In the genomic region with DNA sequence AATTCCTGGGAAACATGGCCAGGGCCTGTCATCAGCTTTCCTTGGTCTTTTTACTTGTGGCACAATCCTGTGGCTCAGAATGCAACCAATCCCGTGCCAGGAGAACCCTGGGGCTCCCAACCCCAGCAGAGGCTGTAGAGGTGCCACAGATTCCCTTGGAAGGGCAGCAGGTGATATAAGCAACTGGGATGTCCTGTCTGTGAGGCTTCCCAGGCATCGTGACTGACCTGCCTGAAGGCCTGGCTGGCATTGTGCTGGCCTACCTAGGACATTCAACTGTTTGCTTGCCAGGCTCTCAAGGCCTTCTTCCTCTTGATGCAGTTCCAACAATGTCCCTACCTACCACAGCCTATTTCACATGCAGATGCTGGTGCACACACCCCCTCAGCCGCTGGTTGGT, we compare ENCODE assay signal across 23 cellular contexts.
A peak's percentile ranks its signal among the peaks of the same experiment; 100 is the strongest.
DNase-seq lines count a peak whose midpoint lies in the region; ATAC-seq lines count a peak whose summit lies in the region.
"Had no signal": no experiment of that assay in that cellular context is flagged by ENCODE, and none has a peak within 500 bp of the region (broad histone marks: within the 10 kb centered on the region; RNA-seq: fewer than 3 reads in every experiment).

No MANE protein-coding gene starts in this region.

- peak overlapping the region; percentile 45 for H3K27ac Mint-ChIP-seq in dendritic cell treated with granulocyte-macrophage colony-stimulating factor and Interleukin-4, amounts not matched to agents 40 ng/mL and 50 ng/mL, for 4 days
- H3K27ac Mint-ChIP-seq: CD4-positive, CD25-positive, alpha-beta regulatory T cell had no signal

- H2AK5ac ChIP-seq in neuronal stem cell (ENCODE audit: low read depth, low read length) (no peak overlapping the region), trophoblast cell (ENCODE audit: low read length) (no peak overlapping the region)

- H2BK120ac ChIP-seq in neuronal stem cell (ENCODE audit: low read depth, low read length), result no peak overlapping the region
- H2BK120ac ChIP-seq in trophoblast cell (ENCODE audit: insufficient read depth, low read length, poor library complexity), result no peak overlapping the region

- H2AFZ ChIP-seq in neuronal stem cell (ENCODE audit: low read length), result no peak overlapping the region
- no peak overlapping the region for H2AFZ ChIP-seq in trophoblast cell (ENCODE audit: insufficient read depth, low read length, poor library complexity)

- H3K4me1 ChIP-seq in neuronal stem cell (ENCODE audit: control insufficient read depth in 2 of 2, insufficient read depth in 1 of 2, low read depth in 1 of 2, low read length in 2 of 2) (no peaks in the 10 kb centered on the region), trophoblast cell (ENCODE audit: control insufficient read depth in 1 of 2, insufficient read depth in 2 of 2, low read length in 2 of 2) (peaks cover 0 to 2% of the 10 kb centered on the region in 2 experiments)
- H3K4me1 ChIP-seq: BE2C, BLaER1, Caco-2 had no signal

- peaks cover 2% of the 10 kb centered on the region for H3K27me3 Mint-ChIP-seq in dendritic cell treated with granulocyte-macrophage colony-stimulating factor and Interleukin-4, amounts not matched to agents 40 ng/mL and 50 ng/mL, for 4 days
- H3K27me3 Mint-ChIP-seq: CD4-positive, alpha-beta memory T cell; CD4-positive, CD25-positive, alpha-beta regulatory T cell; CD8-positive, alpha-beta memory T cell had no signal

- intact Hi-C loops in dendritic cell treated with granulocyte-macrophage colony-stimulating factor and Interleukin-4, amounts not matched to agents 40 ng/mL and 50 ng/mL, for 4 days (cut with micrococcal nuclease), result no loop called here

- peaks cover 12% of the 10 kb centered on the region for H3K4me1 Mint-ChIP-seq in dendritic cell treated with granulocyte-macrophage colony-stimulating factor and Interleukin-4, amounts not matched to agents 40 ng/mL and 50 ng/mL, for 4 days (ENCODE audit: low read depth)
- H3K4me1 Mint-ChIP-seq: CD14-positive monocyte; CD4-positive, alpha-beta memory T cell; CD8-positive, alpha-beta memory T cell had no signal

- ATAC-seq in HG03045 (IDR thresholded peaks at IDR 0.05; ENCODE audit: unreplicated experiment) (no peak), HG02885 (IDR thresholded peaks at IDR 0.05; ENCODE audit: poor library complexity, unreplicated experiment) (no peak)
- ATAC-seq: GM12878 had no signal

- H3K79me2 ChIP-seq in trophoblast cell (ENCODE audit: control insufficient read depth, insufficient read depth, low read length, poor library complexity), result no peaks in the 10 kb centered on the region

- H3K27ac ChIP-seq in neuronal stem cell (replicated peaks; ENCODE audit: low read length) (no peak overlapping the region), trophoblast cell (ENCODE audit: low read depth, low read length) (no peak overlapping the region)
- H3K27ac ChIP-seq: BLaER1 had no signal

- H3K9ac ChIP-seq in neuronal stem cell (ENCODE audit: low read depth, low read length, poor library complexity), result no peak overlapping the region
- peak overlapping the region; percentile 65 for H3K9ac ChIP-seq in trophoblast cell (ENCODE audit: low read length)
- H3K9ac ChIP-seq: BLaER1 had no signal

- H3K4ac ChIP-seq in neuronal stem cell (ENCODE audit: low read length), result no peak overlapping the region
- no peak overlapping the region for H3K4ac ChIP-seq in trophoblast cell (ENCODE audit: low read depth, low read length)

- no peak overlapping the region for H4K12ac ChIP-seq in trophoblast cell (ENCODE audit: low read depth, low read length)

- H3K9me3 ChIP-seq in neuronal stem cell (replicated peaks in 1 of 2; ENCODE audit: control insufficient read depth in 2 of 2, insufficient read depth in 1 of 2, low read depth in 1 of 2, low read length in 2 of 2) (no peaks in the 10 kb centered on the region), trophoblast cell (ENCODE audit: insufficient read depth, low read depth, low read length) (no peaks in the 10 kb centered on the region)
- H3K9me3 ChIP-seq: BE2C, BLaER1, Caco-2 had no signal

- no peak overlapping the region for H2BK12ac ChIP-seq in neuronal stem cell (ENCODE audit: low read length)
- no peak overlapping the region for H2BK12ac ChIP-seq in trophoblast cell (ENCODE audit: low read length)

- H3K23ac ChIP-seq in neuronal stem cell (ENCODE audit: low read depth, low read length, poor library complexity) (peak overlapping the region; percentile 40), trophoblast cell (ENCODE audit: low read length) (no peak overlapping the region)

- WGBS in neuronal stem cell (ENCODE audit: extremely low coverage in 2 of 2, insufficient read length in 2 of 2, insufficient replicate concordance in 1 of 2), 2 donors, result no CpG with 5 or more reads among the region's 3 CpGs
- no CpG with 5 or more reads among the region's 3 CpGs for WGBS in trophoblast cell (ENCODE audit: extremely low coverage, insufficient coverage, insufficient read length)

- H2BK15ac ChIP-seq in neuronal stem cell (ENCODE audit: low read length), result no peak overlapping the region

- DNase-seq in neuronal stem cell (ENCODE audit: low spot score) (no peak), trophoblast cell (no peak), COLO668 (lab: John Stamatoyannopoulos, UW; ENCODE audit: unreplicated experiment) (no peak)
- DNase-seq: 8988T; ACHN; BE2C; C1 segment of cervical spinal cord; Caco-2; Calu3; CD4-positive, alpha-beta memory T cell; CD4-positive, CD25-positive, alpha-beta regulatory T cell; CD8-positive, alpha-beta memory T cell; DMS53; DMS79; DND-41; EL; GDM1 had no signal

- no peak overlapping the region for H4K91ac ChIP-seq in neuronal stem cell (ENCODE audit: low read depth, low read length, poor library complexity)
- H4K91ac ChIP-seq in trophoblast cell (ENCODE audit: low read depth, low read length), result no peak overlapping the region

- H3K18ac ChIP-seq in neuronal stem cell (ENCODE audit: low read length) (no peak overlapping the region), trophoblast cell (ENCODE audit: low read length) (no peak overlapping the region)

- no peaks in the 10 kb centered on the region for H3K9me3 Mint-ChIP-seq in dendritic cell treated with granulocyte-macrophage colony-stimulating factor and Interleukin-4, amounts not matched to agents 40 ng/mL and 50 ng/mL, for 4 days
- H3K9me3 Mint-ChIP-seq: CD4-positive, alpha-beta memory T cell; CD4-positive, CD25-positive, alpha-beta regulatory T cell; CD8-positive, alpha-beta memory T cell had no signal

- no peak overlapping the region for H3K4me3 Mint-ChIP-seq in dendritic cell treated with granulocyte-macrophage colony-stimulating factor and Interleukin-4, amounts not matched to agents 40 ng/mL and 50 ng/mL, for 4 days
- H3K4me3 Mint-ChIP-seq: CD14-positive monocyte; CD4-positive, CD25-positive, alpha-beta regulatory T cell; CD8-positive, alpha-beta memory T cell had no signal

- peaks cover 0 to 2% of the 10 kb centered on the region in 2 donors for H3K36me3 ChIP-seq in neuronal stem cell (replicated peaks in 1 of 2; ENCODE audit: control insufficient read depth in 2 of 2, insufficient read depth in 2 of 2, low read length in 2 of 2)
- no peaks in the 10 kb centered on the region for H3K36me3 ChIP-seq in trophoblast cell (ENCODE audit: control insufficient read depth in 1 of 2, insufficient read depth in 2 of 2, low read length in 2 of 2)
- H3K36me3 ChIP-seq: BE2C had no signal

- H3K27me3 ChIP-seq in neuronal stem cell (ENCODE audit: control insufficient read depth in 3 of 3, insufficient read depth in 3 of 3, low read depth in 1 of 3, low read length in 3 of 3) (no peaks in the 10 kb centered on the region), trophoblast cell (ENCODE audit: insufficient read depth, low read length) (no peaks in the 10 kb centered on the region)
- H3K27me3 ChIP-seq: BE2C, BLaER1 had no signal

- no peak overlapping the region for H3K4me3 ChIP-seq in neuronal stem cell (ENCODE audit: low read length in 2 of 2)
- no peak overlapping the region for H3K4me3 ChIP-seq in trophoblast cell (ENCODE audit: low read depth, low read length)
- H3K4me3 ChIP-seq: BLaER1, GM12878 had no signal

- H2BK5ac ChIP-seq in neuronal stem cell (ENCODE audit: low read length) (no peak overlapping the region), trophoblast cell (ENCODE audit: low read depth, low read length, poor library complexity) (no peak overlapping the region)

- H3K36me3 Mint-ChIP-seq in dendritic cell treated with granulocyte-macrophage colony-stimulating factor and Interleukin-4, amounts not matched to agents 40 ng/mL and 50 ng/mL, for 4 days (ENCODE audit: low read depth), result peaks cover 8% of the 10 kb centered on the region

- H3K4me2 ChIP-seq in neuronal stem cell (ENCODE audit: insufficient read depth, low read length, poor library complexity, severe bottlenecking) (no peak overlapping the region), trophoblast cell (ENCODE audit: low read length) (no peak overlapping the region)
- H3K4me2 ChIP-seq: BLaER1 had no signal

- no peaks in the 10 kb centered on the region for H3K79me1 ChIP-seq in neuronal stem cell (ENCODE audit: low read depth, low read length)
- H3K79me1 ChIP-seq in trophoblast cell (ENCODE audit: low read length), result no peaks in the 10 kb centered on the region

- H3K14ac ChIP-seq in neuronal stem cell (ENCODE audit: low read length) (no peak overlapping the region), trophoblast cell (ENCODE audit: low read length) (no peak overlapping the region)

- H4K8ac ChIP-seq in neuronal stem cell (ENCODE audit: low read depth, low read length) (no peak overlapping the region), trophoblast cell (ENCODE audit: low read depth, low read length) (no peak overlapping the region)
